Comparison of ENCODE assay signal across 9 cellular contexts in genomic region chr16:70747703-70748631, GRCh38. TPM values are rescaled to one million over a fixed set of nuclear protein-coding genes. Genes with fewer than 3 reads are reported as not detected.
A peak's percentile ranks its signal among the peaks of the same experiment; 100 is the strongest.
DNase-seq lines count a peak whose midpoint lies in the region; FAIRE-seq and TF ChIP-seq lines count a peak whose summit lies in the region.
"Had no signal": no experiment of that assay in that cellular context is flagged by ENCODE, and none has a peak within 500 bp of the region (broad histone marks: within the 10 kb centered on the region; RNA-seq: fewer than 3 reads in every experiment).

No MANE protein-coding gene starts in this region.

- DNase-seq in A172 (ENCODE audit: low spot score) (peak; percentile 94), LHCN-M2 (ENCODE audit: low read depth) (peak; percentile 98), caudate nucleus (lab: John Stamatoyannopoulos, UW) (no peak), mesenteric fat pad (ENCODE audit: low spot score) (no peak), NCI-H1694 treated with DMSO at 0.1 percent for 48 hours (lab: John Stamatoyannopoulos, UW) (no peak), GM19239 (ENCODE audit: insufficient read length, low spot score) (no peak), GM10248 (ENCODE audit: extremely low spot score) (no peak)

- no peaks in the 10 kb centered on the region for H3K9me3 ChIP-seq in muscle layer of colon (ENCODE audit: low read length)

- peaks cover 51% of the 10 kb centered on the region for H3K4me1 ChIP-seq in muscle layer of colon (ENCODE audit: insufficient read depth, low read length)

- CTCF ChIA-PET in GM10248 (lab: Yijun Ruan, JAX), result interaction anchor here (4.7 kb wide), 1 partner anchor 23 kb away, joined by 30 read pairs; no protein-coding TSS in a partner anchor

- H3K27ac ChIP-seq in caudate nucleus (ENCODE audit: low read depth, low read length) (peak overlapping the region; percentile 80), muscle layer of colon (ENCODE audit: low read depth, low read length) (peak overlapping the region; percentile 91)

- H3K36me3 ChIP-seq in muscle layer of colon (ENCODE audit: insufficient read depth, low read length), result no peaks in the 10 kb centered on the region

- no peak overlapping the region for H3K9ac ChIP-seq in muscle layer of colon (ENCODE audit: low read length)

- no peak for FAIRE-seq in GM19239 (lab: Jason Lieb, UNC)
- FAIRE-seq: endothelial cell of umbilical vein had no signal

- H3K27me3 ChIP-seq in muscle layer of colon (ENCODE audit: control insufficient read depth in 1 of 2, insufficient read depth in 2 of 2, low read length in 2 of 2), result no peaks in the 10 kb centered on the region

- POLR2A ChIA-PET in GM10248 (lab: Yijun Ruan, JAX), result no interaction called here

- TF ChIP-seq CTCF in GM10248 (IDR thresholded peaks at IDR 0.05; ENCODE audit: control extremely low read depth, extremely low read depth, low read depth, missing control alignments), result no peak

- no peak overlapping the region for H3K4me3 ChIP-seq in muscle layer of colon (ENCODE audit: low read depth in 1 of 2, low read length in 2 of 2)

RNA-seq across cellular contexts. Expression of gene VAC14, which starts 53.0 kb away (rescaled TPM):
- 58.8 and 66.5 TPM in 2 replicates for total RNA-seq in A172 (2014; rRNA removed; shearing (Covaris generic))
- 59.0 and 62.2 TPM in 2 replicates for total RNA-seq in LHCN-M2 (2014; rRNA removed)
- polyA plus RNA-seq in LHCN-M2 (2012), result 55.2 TPM
- total RNA-seq in mesenteric fat pad, result 37.6 TPM

Comparison
In these comparisons a context has a peak if more than half of its experiments do, and no peak if none do; other contexts are left out.
1. DNase-seq: peak in A172 (single experiment) and LHCN-M2 (single experiment); none in caudate nucleus (0 of 61), mesenteric fat pad (single experiment), NCI-H1694 treated with DMSO at 0.1 percent for 48 hours (single experiment), GM19239 (single experiment) and GM10248 (single experiment).